In the genomic region with DNA sequence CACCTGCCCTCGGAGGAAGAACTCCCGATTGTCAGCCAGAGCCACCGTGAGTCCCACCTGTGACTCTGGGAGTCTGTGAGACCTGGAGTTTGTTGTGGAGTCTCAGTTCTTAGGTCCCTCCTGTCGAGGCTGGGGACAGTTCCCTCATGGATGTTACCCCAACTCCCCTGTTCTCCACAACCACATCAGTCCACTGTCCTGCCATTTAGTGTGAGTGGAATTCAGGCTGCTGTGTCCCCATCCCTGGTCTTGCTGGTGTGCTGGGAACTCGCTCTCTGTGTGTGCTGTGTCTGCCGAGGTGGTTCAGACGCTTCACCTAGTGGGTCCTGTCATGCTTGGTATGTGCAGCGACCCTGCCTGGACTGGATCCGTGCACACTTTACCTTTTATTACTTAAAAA, we compare ENCODE assay signal across 1 cellular context.
TF ChIP-seq lines count a peak whose summit lies in the region.

No MANE protein-coding gene starts in this region.

TF ChIP-seq in GM23338, 12 proteins besides CTCF, POLR2A, EP300 and RAD21:
- TF ChIP-seq, protein P1, sequence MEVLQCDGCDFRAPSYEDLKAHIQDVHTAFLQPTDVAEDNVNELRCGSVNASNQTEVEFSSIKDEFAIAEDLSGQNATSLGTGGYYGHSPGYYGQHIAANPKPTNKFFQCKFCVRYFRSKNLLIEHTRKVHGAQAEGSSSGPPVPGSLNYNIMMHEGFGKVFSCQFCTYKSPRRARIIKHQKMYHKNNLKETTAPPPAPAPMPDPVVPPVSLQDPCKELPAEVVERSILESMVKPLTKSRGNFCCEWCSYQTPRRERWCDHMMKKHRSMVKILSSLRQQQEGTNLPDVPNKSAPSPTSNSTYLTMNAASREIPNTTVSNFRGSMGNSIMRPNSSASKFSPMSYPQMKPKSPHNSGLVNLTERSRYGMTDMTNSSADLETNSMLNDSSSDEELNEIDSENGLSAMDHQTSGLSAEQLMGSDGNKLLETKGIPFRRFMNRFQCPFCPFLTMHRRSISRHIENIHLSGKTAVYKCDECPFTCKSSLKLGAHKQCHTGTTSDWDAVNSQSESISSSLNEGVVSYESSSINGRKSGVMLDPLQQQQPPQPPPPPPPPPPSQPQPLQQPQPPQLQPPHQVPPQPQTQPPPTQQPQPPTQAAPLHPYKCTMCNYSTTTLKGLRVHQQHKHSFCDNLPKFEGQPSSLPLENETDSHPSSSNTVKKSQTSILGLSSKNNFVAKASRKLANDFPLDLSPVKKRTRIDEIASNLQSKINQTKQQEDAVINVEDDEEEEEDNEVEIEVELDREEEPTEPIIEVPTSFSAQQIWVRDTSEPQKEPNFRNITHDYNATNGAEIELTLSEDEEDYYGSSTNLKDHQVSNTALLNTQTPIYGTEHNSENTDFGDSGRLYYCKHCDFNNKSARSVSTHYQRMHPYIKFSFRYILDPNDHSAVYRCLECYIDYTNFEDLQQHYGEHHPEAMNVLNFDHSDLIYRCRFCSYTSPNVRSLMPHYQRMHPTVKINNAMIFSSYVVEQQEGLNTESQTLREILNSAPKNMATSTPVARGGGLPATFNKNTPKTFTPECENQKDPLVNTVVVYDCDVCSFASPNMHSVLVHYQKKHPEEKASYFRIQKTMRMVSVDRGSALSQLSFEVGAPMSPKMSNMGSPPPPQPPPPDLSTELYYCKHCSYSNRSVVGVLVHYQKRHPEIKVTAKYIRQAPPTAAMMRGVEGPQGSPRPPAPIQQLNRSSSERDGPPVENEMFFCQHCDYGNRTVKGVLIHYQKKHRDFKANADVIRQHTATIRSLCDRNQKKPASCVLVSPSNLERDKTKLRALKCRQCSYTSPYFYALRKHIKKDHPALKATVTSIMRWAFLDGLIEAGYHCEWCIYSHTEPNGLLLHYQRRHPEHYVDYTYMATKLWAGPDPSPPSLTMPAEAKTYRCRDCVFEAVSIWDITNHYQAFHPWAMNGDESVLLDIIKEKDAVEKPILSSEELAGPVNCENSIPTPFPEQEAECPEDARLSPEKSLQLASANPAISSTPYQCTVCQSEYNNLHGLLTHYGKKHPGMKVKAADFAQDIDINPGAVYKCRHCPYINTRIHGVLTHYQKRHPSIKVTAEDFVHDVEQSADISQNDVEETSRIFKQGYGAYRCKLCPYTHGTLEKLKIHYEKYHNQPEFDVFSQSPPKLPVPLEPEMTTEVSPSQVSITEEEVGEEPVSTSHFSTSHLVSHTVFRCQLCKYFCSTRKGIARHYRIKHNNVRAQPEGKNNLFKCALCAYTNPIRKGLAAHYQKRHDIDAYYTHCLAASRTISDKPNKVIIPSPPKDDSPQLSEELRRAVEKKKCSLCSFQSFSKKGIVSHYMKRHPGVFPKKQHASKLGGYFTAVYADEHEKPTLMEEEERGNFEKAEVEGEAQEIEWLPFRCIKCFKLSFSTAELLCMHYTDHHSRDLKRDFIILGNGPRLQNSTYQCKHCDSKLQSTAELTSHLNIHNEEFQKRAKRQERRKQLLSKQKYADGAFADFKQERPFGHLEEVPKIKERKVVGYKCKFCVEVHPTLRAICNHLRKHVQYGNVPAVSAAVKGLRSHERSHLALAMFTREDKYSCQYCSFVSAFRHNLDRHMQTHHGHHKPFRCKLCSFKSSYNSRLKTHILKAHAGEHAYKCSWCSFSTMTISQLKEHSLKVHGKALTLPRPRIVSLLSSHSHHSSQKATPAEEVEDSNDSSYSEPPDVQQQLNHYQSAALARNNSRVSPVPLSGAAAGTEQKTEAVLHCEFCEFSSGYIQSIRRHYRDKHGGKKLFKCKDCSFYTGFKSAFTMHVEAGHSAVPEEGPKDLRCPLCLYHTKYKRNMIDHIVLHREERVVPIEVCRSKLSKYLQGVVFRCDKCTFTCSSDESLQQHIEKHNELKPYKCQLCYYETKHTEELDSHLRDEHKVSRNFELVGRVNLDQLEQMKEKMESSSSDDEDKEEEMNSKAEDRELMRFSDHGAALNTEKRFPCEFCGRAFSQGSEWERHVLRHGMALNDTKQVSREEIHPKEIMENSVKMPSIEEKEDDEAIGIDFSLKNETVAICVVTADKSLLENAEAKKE (CRISPR knock-in tag; IDR thresholded peaks at IDR 0.05), result no peak
- TF ChIP-seq POLR2AphosphoS5 (IDR thresholded peaks at IDR 0.05; ENCODE audit: low read depth) (no peak), EZH2 (IDR thresholded peaks at IDR 0.05; ENCODE audit: low read depth, unreplicated experiment) (no peak), CREB1 (CRISPR knock-in tag; IDR thresholded peaks at IDR 0.05; ENCODE audit: low read depth) (no peak), NANOG (IDR thresholded peaks at IDR 0.05; ENCODE audit: borderline replicate concordance) (no peak), ZNF331 (CRISPR knock-in tag; IDR thresholded peaks at IDR 0.05; ENCODE audit: low read depth) (no peak)
- TF ChIP-seq, protein P2, sequence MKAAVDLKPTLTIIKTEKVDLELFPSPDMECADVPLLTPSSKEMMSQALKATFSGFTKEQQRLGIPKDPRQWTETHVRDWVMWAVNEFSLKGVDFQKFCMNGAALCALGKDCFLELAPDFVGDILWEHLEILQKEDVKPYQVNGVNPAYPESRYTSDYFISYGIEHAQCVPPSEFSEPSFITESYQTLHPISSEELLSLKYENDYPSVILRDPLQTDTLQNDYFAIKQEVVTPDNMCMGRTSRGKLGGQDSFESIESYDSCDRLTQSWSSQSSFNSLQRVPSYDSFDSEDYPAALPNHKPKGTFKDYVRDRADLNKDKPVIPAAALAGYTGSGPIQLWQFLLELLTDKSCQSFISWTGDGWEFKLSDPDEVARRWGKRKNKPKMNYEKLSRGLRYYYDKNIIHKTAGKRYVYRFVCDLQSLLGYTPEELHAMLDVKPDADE (IDR thresholded peaks at IDR 0.05), result no peak
TF ChIP-seq in GM23338: peak in this region for 0.
